In genomic region chr3:122199552-122199951, GRCh38 we compare ENCODE assay signal across 25 cellular contexts. TPM values are rescaled to one million over a fixed set of nuclear protein-coding genes. Genes with fewer than 3 reads are reported as not detected.
DNase-seq lines count a peak whose midpoint lies in the region; ATAC-seq, FAIRE-seq and TF ChIP-seq lines count a peak whose summit lies in the region.
"Had no signal": no experiment of that assay in that cellular context is flagged by ENCODE, and none has a peak within 500 bp of the region (broad histone marks: within the 10 kb centered on the region; RNA-seq: fewer than 3 reads in every experiment).

No MANE protein-coding gene starts in this region.

- H3K4me1 Mint-ChIP-seq in activated CD4-positive, alpha-beta T cell treated with anti-CD3 and anti-CD28 coated beads for 36 hours, result no peaks in the 10 kb centered on the region
- no peaks in the 10 kb centered on the region for H3K4me1 Mint-ChIP-seq in activated CD4-positive, alpha-beta T cell treated with anti-CD3 and anti-CD28 coated beads, Interleukin-2, amount 10 ng/mL, durations not matched to agents 7 days and 5 days
- peaks cover 3% of the 10 kb centered on the region for H3K4me1 Mint-ChIP-seq in T-helper 17 cell
- peaks cover 23% of the 10 kb centered on the region for H3K4me1 Mint-ChIP-seq in activated CD4-positive, alpha-beta memory T cell treated with anti-CD3 and anti-CD28 coated beads, Interleukin-2, amount 10 ng/mL, durations not matched to agents 7 days and 5 days
- H3K4me1 Mint-ChIP-seq: GM23338, H9 had no signal

- peak; percentile 6 for DNase-seq in activated CD4-positive, alpha-beta T cell treated with anti-CD3 and anti-CD28 coated beads for 36 hours
- DNase-seq in activated CD4-positive, alpha-beta T cell treated with anti-CD3 and anti-CD28 coated beads, Interleukin-2, amount 10 ng/mL, durations not matched to agents 7 days and 5 days, result no peak
- no peak for DNase-seq in T-helper 17 cell
- DNase-seq in activated CD4-positive, alpha-beta memory T cell treated with anti-CD3 and anti-CD28 coated beads, Interleukin-2, amount 10 ng/mL, durations not matched to agents 7 days and 5 days, result no peak
- no peak for DNase-seq in kidney
- no peak for DNase-seq in mesenteric fat pad (ENCODE audit: low spot score)
- DNase-seq: 8988T; ACHN; AML-193; C1 segment of cervical spinal cord; Calu3; CD4-positive, alpha-beta memory T cell; COR-L47; DMS53; EL; GDM1; H9 had no signal

- H3K27me3 Mint-ChIP-seq in activated CD4-positive, alpha-beta T cell treated with anti-CD3 and anti-CD28 coated beads for 36 hours, result peaks cover 3% of the 10 kb centered on the region
- peaks cover 9% of the 10 kb centered on the region for H3K27me3 Mint-ChIP-seq in activated CD4-positive, alpha-beta T cell treated with anti-CD3 and anti-CD28 coated beads, Interleukin-2, amount 10 ng/mL, durations not matched to agents 7 days and 5 days
- no peaks in the 10 kb centered on the region for H3K27me3 Mint-ChIP-seq in T-helper 17 cell
- H3K27me3 Mint-ChIP-seq in activated CD4-positive, alpha-beta memory T cell treated with anti-CD3 and anti-CD28 coated beads, Interleukin-2, amount 10 ng/mL, durations not matched to agents 7 days and 5 days, result peaks cover 13% of the 10 kb centered on the region

- H3K4me1 ChIP-seq in kidney (ENCODE audit: control insufficient read depth in 1 of 2, insufficient read depth in 1 of 2, low read depth in 1 of 2, low read length in 2 of 2), result no peaks in the 10 kb centered on the region
- H3K4me1 ChIP-seq: A549 had no signal

- FAIRE-seq in kidney (lab: Jason Lieb, UNC), result peak; percentile 41
- FAIRE-seq: A549, GM12878 had no signal

- H3K4me3 Mint-ChIP-seq in activated CD4-positive, alpha-beta T cell treated with anti-CD3 and anti-CD28 coated beads for 36 hours, result no peak overlapping the region
- H3K4me3 Mint-ChIP-seq in activated CD4-positive, alpha-beta T cell treated with anti-CD3 and anti-CD28 coated beads, Interleukin-2, amount 10 ng/mL, durations not matched to agents 7 days and 5 days, result no peak overlapping the region
- peak overlapping the region; percentile 31 for H3K4me3 Mint-ChIP-seq in T-helper 17 cell
- H3K4me3 Mint-ChIP-seq in activated CD4-positive, alpha-beta memory T cell treated with anti-CD3 and anti-CD28 coated beads, Interleukin-2, amount 10 ng/mL, durations not matched to agents 7 days and 5 days, result no peak overlapping the region
- H3K4me3 Mint-ChIP-seq: GM23338, H9 had no signal

- H3K9me3 ChIP-seq in T-helper 17 cell (ENCODE audit: control insufficient read depth, low read length, poor library complexity, severe bottlenecking), result no peaks in the 10 kb centered on the region
- no peaks in the 10 kb centered on the region for H3K9me3 ChIP-seq in kidney (ENCODE audit: control insufficient read depth in 1 of 2, low read length in 2 of 2)
- H3K9me3 ChIP-seq: A549 had no signal

- H3K9me3 Mint-ChIP-seq in activated CD4-positive, alpha-beta T cell treated with anti-CD3 and anti-CD28 coated beads for 36 hours (ENCODE audit: low read depth), result peaks cover 2% of the 10 kb centered on the region
- H3K9me3 Mint-ChIP-seq in activated CD4-positive, alpha-beta T cell treated with anti-CD3 and anti-CD28 coated beads, Interleukin-2, amount 10 ng/mL, durations not matched to agents 7 days and 5 days, result peaks cover 5% of the 10 kb centered on the region
- H3K9me3 Mint-ChIP-seq in activated CD4-positive, alpha-beta memory T cell treated with anti-CD3 and anti-CD28 coated beads, Interleukin-2, amount 10 ng/mL, durations not matched to agents 7 days and 5 days, result no peaks in the 10 kb centered on the region

- no peak for TF ChIP-seq CTCF in kidney (IDR thresholded peaks at IDR 0.05; ENCODE audit: borderline replicate concordance, extremely low read depth, insufficient read depth)

- intact Hi-C loops in activated CD4-positive, alpha-beta T cell treated with anti-CD3 and anti-CD28 coated beads for 36 hours (cut with DNase I, micrococcal nuclease), result no loop called here
- intact Hi-C loops in kidney (cut with DNase I), result no loop called here

- CTCF ChIA-PET in activated CD4-positive, alpha-beta T cell treated with anti-CD3 and anti-CD28 coated beads for 36 hours (lab: Charles Lee), result no interaction called here
- CTCF ChIA-PET in activated CD4-positive, alpha-beta T cell treated with anti-CD3 and anti-CD28 coated beads, Interleukin-2, amount 10 ng/mL, durations not matched to agents 7 days and 5 days (lab: Charles Lee), result no interaction called here
- CTCF ChIA-PET in activated CD4-positive, alpha-beta memory T cell treated with anti-CD3 and anti-CD28 coated beads, Interleukin-2, amount 10 ng/mL, durations not matched to agents 7 days and 5 days (lab: Charles Lee), result no interaction called here

- H3K9ac ChIP-seq in kidney (ENCODE audit: low read length in 2 of 2), result no peak overlapping the region

- no peak for ATAC-seq in activated CD4-positive, alpha-beta T cell treated with anti-CD3 and anti-CD28 coated beads for 36 hours
- ATAC-seq in T-helper 17 cell (no peak), GM21526 (IDR thresholded peaks at IDR 0.05; ENCODE audit: low FRiP score, unreplicated experiment) (no peak), GM18873 (IDR thresholded peaks at IDR 0.05; ENCODE audit: low FRiP score, unreplicated experiment) (no peak)
- ATAC-seq: A549, GM12878, GM23338, HCT116 had no signal

- H3K36me3 ChIP-seq in kidney (ENCODE audit: control insufficient read depth in 1 of 2, insufficient read depth in 2 of 2, low read length in 2 of 2), result no peaks in the 10 kb centered on the region

- H3K27ac ChIP-seq in kidney (ENCODE audit: low read depth in 2 of 2, low read length in 2 of 2), result no peak overlapping the region
- H3K27ac ChIP-seq: A549 had no signal

- no peaks in the 10 kb centered on the region for H3K36me3 Mint-ChIP-seq in activated CD4-positive, alpha-beta T cell treated with anti-CD3 and anti-CD28 coated beads for 36 hours (ENCODE audit: low read depth)
- H3K36me3 Mint-ChIP-seq in activated CD4-positive, alpha-beta T cell treated with anti-CD3 and anti-CD28 coated beads, Interleukin-2, amount 10 ng/mL, durations not matched to agents 7 days and 5 days (ENCODE audit: low read depth), result no peaks in the 10 kb centered on the region
- peaks cover 2% of the 10 kb centered on the region for H3K36me3 Mint-ChIP-seq in T-helper 17 cell (ENCODE audit: low read depth)
- peaks cover 7% of the 10 kb centered on the region for H3K36me3 Mint-ChIP-seq in activated CD4-positive, alpha-beta memory T cell treated with anti-CD3 and anti-CD28 coated beads, Interleukin-2, amount 10 ng/mL, durations not matched to agents 7 days and 5 days (ENCODE audit: low read depth)
- H3K36me3 Mint-ChIP-seq: CD4-positive, alpha-beta memory T cell had no signal

- no peak overlapping the region for H3K4me3 ChIP-seq in kidney (ENCODE audit: low read length in 2 of 2)
- H3K4me3 ChIP-seq: A549, GM12878, GM23338 had no signal

- POLR2A ChIA-PET in activated CD4-positive, alpha-beta T cell treated with anti-CD3 and anti-CD28 coated beads for 36 hours (lab: Charles Lee), result no interaction called here
- POLR2A ChIA-PET in activated CD4-positive, alpha-beta T cell treated with anti-CD3 and anti-CD28 coated beads, Interleukin-2, amount 10 ng/mL, durations not matched to agents 7 days and 5 days (lab: Charles Lee), result no interaction called here
- POLR2A ChIA-PET in activated CD4-positive, alpha-beta memory T cell treated with anti-CD3 and anti-CD28 coated beads, Interleukin-2, amount 10 ng/mL, durations not matched to agents 7 days and 5 days (lab: Charles Lee), result no interaction called here

- no peak overlapping the region for H3K27ac Mint-ChIP-seq in activated CD4-positive, alpha-beta T cell treated with anti-CD3 and anti-CD28 coated beads for 36 hours
- H3K27ac Mint-ChIP-seq in activated CD4-positive, alpha-beta T cell treated with anti-CD3 and anti-CD28 coated beads, Interleukin-2, amount 10 ng/mL, durations not matched to agents 7 days and 5 days, result no peak overlapping the region
- H3K27ac Mint-ChIP-seq in T-helper 17 cell, result no peak overlapping the region
- H3K27ac Mint-ChIP-seq in activated CD4-positive, alpha-beta memory T cell treated with anti-CD3 and anti-CD28 coated beads, Interleukin-2, amount 10 ng/mL, durations not matched to agents 7 days and 5 days, result peak overlapping the region; percentile 8
- H3K27ac Mint-ChIP-seq: CD4-positive, alpha-beta memory T cell; GM23338; H9 had no signal

RNA-seq across cellular contexts. Expression of gene CASR, which starts 16.1 kb away (rescaled TPM):
- under 1 TPM; 0.05 TPM for total RNA-seq in activated CD4-positive, alpha-beta T cell treated with anti-CD3 and anti-CD28 coated beads for 36 hours
- total RNA-seq in activated CD4-positive, alpha-beta T cell treated with anti-CD3 and anti-CD28 coated beads, Interleukin-2, amount 10 ng/mL, durations not matched to agents 7 days and 5 days, result under 1 TPM in 1 of 2 experiments, not detected in 1; 0.06 TPM
- total RNA-seq in T-helper 17 cell, result 1 to 10 TPM in 1 of 2 donors, under 1 TPM in 1; 0.10 to 1.3 TPM
- total RNA-seq in activated CD4-positive, alpha-beta memory T cell treated with anti-CD3 and anti-CD28 coated beads, Interleukin-2, amount 10 ng/mL, durations not matched to agents 7 days and 5 days, result under 1 TPM; 0.10 to 0.15 TPM
- total RNA-seq in kidney, result 72.8 TPM
- polyA plus RNA-seq in kidney (ENCODE audit: insufficient read depth, low read depth, low replicate concordance), result 14.8 TPM
- not detected for total RNA-seq in mesenteric fat pad
- total RNA-seq: H4 had no signal
- polyA plus RNA-seq: A549, BJ had no signal

Comparison
In these comparisons a context has a peak if more than half of its experiments do, and no peak if none do; other contexts are left out.
1. RNA of gene CASR, which starts 16.1 kb away (total RNA-seq): 72.8 TPM in kidney (single experiment); 0.10 to 1.3 TPM in T-helper 17 cell, 0.10 to 0.15 TPM in activated CD4-positive, alpha-beta memory T cell treated with anti-CD3 and anti-CD28 coated beads, Interleukin-2, amount 10 ng/mL, durations not matched to agents 7 days and 5 days, 0.06 TPM in activated CD4-positive, alpha-beta T cell treated with anti-CD3 and anti-CD28 coated beads, Interleukin-2, amount 10 ng/mL, durations not matched to agents 7 days and 5 days, 0.05 TPM in activated CD4-positive, alpha-beta T cell treated with anti-CD3 and anti-CD28 coated beads for 36 hours and not detected in mesenteric fat pad (single experiment); every median in the first group is over 10 times any median in the second.